Comparison of ENCODE assay signal across 1 cellular context in genomic region chr2:206085742-206086445, GRCh38.
TF ChIP-seq lines count a peak whose summit lies in the region.

A gene with protein sequence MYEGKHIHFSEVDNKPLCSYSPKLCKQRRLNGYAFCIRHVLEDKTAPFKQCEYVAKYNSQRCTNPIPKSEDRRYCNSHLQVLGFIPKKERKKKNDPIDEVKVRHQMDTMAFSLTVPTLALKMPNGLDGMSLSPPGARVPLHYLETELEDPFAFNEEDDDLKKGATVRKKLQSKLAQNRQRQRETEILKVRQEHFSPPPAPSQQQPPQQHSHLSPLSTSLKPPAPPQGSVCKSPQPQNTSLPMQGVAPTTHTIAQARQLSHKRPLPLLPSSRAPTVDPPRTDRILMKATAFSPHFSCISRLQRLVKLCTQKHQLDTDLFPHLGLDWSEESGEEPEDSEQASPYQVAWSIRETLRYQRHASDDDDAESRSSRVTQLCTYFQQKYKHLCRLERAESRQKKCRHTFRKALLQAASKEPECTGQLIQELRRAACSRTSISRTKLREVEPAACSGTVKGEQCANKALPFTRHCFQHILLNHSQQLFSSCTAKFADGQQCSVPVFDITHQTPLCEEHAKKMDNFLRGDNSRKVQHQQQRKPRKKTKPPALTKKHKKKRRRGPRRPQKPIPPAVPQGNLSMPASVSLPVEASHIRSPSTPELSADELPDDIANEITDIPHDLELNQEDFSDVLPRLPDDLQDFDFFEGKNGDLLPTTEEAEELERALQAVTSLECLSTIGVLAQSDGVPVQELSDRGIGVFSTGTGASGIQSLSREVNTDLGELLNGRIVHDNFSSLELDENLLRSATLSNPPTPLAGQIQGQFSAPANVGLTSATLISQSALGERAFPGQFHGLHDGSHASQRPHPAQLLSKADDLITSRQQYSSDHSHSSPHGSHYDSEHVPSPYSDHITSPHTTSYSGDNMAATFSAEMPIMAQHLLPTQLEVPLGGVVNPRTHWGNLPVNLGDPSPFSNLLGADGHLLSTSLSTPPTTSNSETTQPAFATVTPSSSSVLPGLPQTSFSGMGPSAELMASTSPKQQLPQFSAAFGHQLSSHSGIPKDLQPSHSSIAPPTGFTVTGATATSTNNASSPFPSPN (minus strand): TSS chr2:206086174. CDS start chr2:206063016, 23,158 bp downstream.

TF ChIP-seq in HepG2, 621 proteins besides CTCF, POLR2A, EP300 and RAD21 (continued from another document and continues in another):
- TF ChIP-seq FUBP1 (CRISPR knock-in tag; IDR thresholded peaks at IDR 0.05; ENCODE audit: borderline replicate concordance) (no peak), ZBTB8A (CRISPR knock-in tag; IDR thresholded peaks at IDR 0.05; ENCODE audit: borderline replicate concordance, low read depth) (no peak), ZNF816 (CRISPR knock-in tag; IDR thresholded peaks at IDR 0.05; ENCODE audit: borderline replicate concordance) (0 out of 2 replicates have a peak, but pooled peaks have one; percentile 55), DMAP1 (CRISPR knock-in tag; IDR thresholded peaks at IDR 0.05) (peak; percentile 61; the same call in 1 of the 2 replicates), SMC3 (IDR thresholded peaks at IDR 0.05; ENCODE audit: low read length) (no peak), ZNF792 (CRISPR knock-in tag; IDR thresholded peaks at IDR 0.05) (no peak; the same call in 1 of the 2 replicates), ZNF761 (CRISPR knock-in tag; conservative IDR thresholded peaks at IDR 0.05) (no peak; the same call in 1 of the 2 replicates), ZBTB38 (CRISPR knock-in tag; IDR thresholded peaks at IDR 0.05) (no peak; the same call in 1 of the 2 replicates), ERF (CRISPR knock-in tag; IDR thresholded peaks at IDR 0.05) (peak; percentile 25; the same call in 1 of the 2 replicates), MEIS1 (CRISPR knock-in tag; IDR thresholded peaks at IDR 0.05; ENCODE audit: borderline replicate concordance) (0 out of 2 replicates have a peak, but pooled peaks have one; percentile 62), THAP11 (CRISPR knock-in tag; IDR thresholded peaks at IDR 0.05) (no peak; the same call in 1 of the 2 replicates), ELF4 (CRISPR knock-in tag; IDR thresholded peaks at IDR 0.05; ENCODE audit: borderline replicate concordance) (peak; percentile 65; the same call in 1 of the 2 replicates), EZH2 (conservative IDR thresholded peaks at IDR 0.05; ENCODE audit: low read depth, low read length) (no peak), ZNF569 (CRISPR knock-in tag; IDR thresholded peaks at IDR 0.05; ENCODE audit: borderline replicate concordance) (no peak), ZNF383 (CRISPR knock-in tag; IDR thresholded peaks at IDR 0.05; ENCODE audit: borderline replicate concordance) (0 out of 2 replicates have a peak, but pooled peaks have one; percentile 43), NFKBIZ (CRISPR knock-in tag; IDR thresholded peaks at IDR 0.05) (no peak), ZNF781 (CRISPR knock-in tag; IDR thresholded peaks at IDR 0.05; ENCODE audit: borderline replicate concordance, not compliant biosample characterization) (peak; percentile 38), ZNF572 (CRISPR knock-in tag; IDR thresholded peaks at IDR 0.05) (no peak), ZNF230 (CRISPR knock-in tag; IDR thresholded peaks at IDR 0.05) (peak; percentile 82; the same call in 1 of the 2 replicates), GLMP (CRISPR knock-in tag; IDR thresholded peaks at IDR 0.05; ENCODE audit: borderline replicate concordance) (no peak), FOXK2 (IDR thresholded peaks at IDR 0.05) (no peak), POLR2AphosphoS2 (IDR thresholded peaks at IDR 0.05; ENCODE audit: low read depth, low read length) (no peak), BRF2 (CRISPR knock-in tag; IDR thresholded peaks at IDR 0.05) (0 out of 2 replicates have a peak, but pooled peaks have one; percentile 19), ZNF253 (CRISPR knock-in tag; IDR thresholded peaks at IDR 0.05; ENCODE audit: borderline replicate concordance) (no peak), KMT2A (CRISPR knock-in tag; IDR thresholded peaks at IDR 0.05) (peak; percentile 52; the same call in 1 of the 2 replicates), HBP1 (CRISPR knock-in tag; IDR thresholded peaks at IDR 0.05; ENCODE audit: low read depth) (peak; percentile 73; the same call in 1 of the 2 replicates), ZNF10 (CRISPR knock-in tag; IDR thresholded peaks at IDR 0.05; ENCODE audit: borderline replicate concordance, low read depth) (no peak), TP53 (CRISPR knock-in tag; conservative IDR thresholded peaks at IDR 0.05) (no peak), PRPF4 (IDR thresholded peaks at IDR 0.05; ENCODE audit: low read depth, low read length, poor library complexity, severe bottlenecking) (no peak), PCBP2 (optimal IDR thresholded peaks at IDR 0.05; ENCODE audit: low read depth, low read length, poor library complexity, severe bottlenecking) (peak; percentile 57), CAMTA2 (CRISPR knock-in tag; IDR thresholded peaks at IDR 0.05; ENCODE audit: borderline replicate concordance) (no peak), SYNCRIP (IDR thresholded peaks at IDR 0.05; ENCODE audit: insufficient read depth, low read depth, low read length) (no peak), GABPA (IDR thresholded peaks at IDR 0.05; ENCODE audit: low read depth, low read length) (no peak), GABPA (CRISPR knock-in tag; IDR thresholded peaks at IDR 0.05; ENCODE audit: low read depth) (peak; percentile 15; the same call in 1 of the 2 replicates), EEA1 (CRISPR knock-in tag; IDR thresholded peaks at IDR 0.05; ENCODE audit: borderline replicate concordance) (no peak), ZNF644 (CRISPR knock-in tag; IDR thresholded peaks at IDR 0.05; ENCODE audit: low read depth) (no peak), KLF16 (CRISPR knock-in tag; IDR thresholded peaks at IDR 0.05) (no peak), ZNF329 (CRISPR knock-in tag; IDR thresholded peaks at IDR 0.05; ENCODE audit: low read depth) (peak; percentile 78), ZNF841 (CRISPR knock-in tag; IDR thresholded peaks at IDR 0.05; ENCODE audit: borderline replicate concordance) (no peak; the same call in 1 of the 2 replicates), ZNF225 (CRISPR knock-in tag; IDR thresholded peaks at IDR 0.05) (no peak), BRD4 (CRISPR knock-in tag; IDR thresholded peaks at IDR 0.05) (0 out of 2 replicates have a peak, but pooled peaks have one; percentile 21), ZNF766 (CRISPR knock-in tag; IDR thresholded peaks at IDR 0.05; ENCODE audit: borderline replicate concordance) (0 out of 2 replicates have a peak, but pooled peaks have one; percentile 50), ZSCAN31 (CRISPR knock-in tag; IDR thresholded peaks at IDR 0.05; ENCODE audit: low read depth) (0 out of 2 replicates have a peak, but pooled peaks have one; percentile 83), ZNF713 (CRISPR knock-in tag; IDR thresholded peaks at IDR 0.05) (no peak), JUND (CRISPR knock-in tag; IDR thresholded peaks at IDR 0.05) (no peak), NFRKB (IDR thresholded peaks at IDR 0.05) (peak; percentile 96), MED13 (CRISPR knock-in tag; IDR thresholded peaks at IDR 0.05) (peak; percentile 60; the same call in 1 of the 2 replicates), DNMT1 (CRISPR knock-in tag; IDR thresholded peaks at IDR 0.05) (no peak), BHLHE40 (IDR thresholded peaks at IDR 0.05; ENCODE audit: low read length) (no peak), ZNF776 (CRISPR knock-in tag; IDR thresholded peaks at IDR 0.05) (no peak), ZBTB14 (CRISPR knock-in tag; IDR thresholded peaks at IDR 0.05) (no peak), ISX (CRISPR knock-in tag; conservative IDR thresholded peaks at IDR 0.05) (0 out of 2 replicates have a peak, but pooled peaks have one; percentile 56), KDM1A (CRISPR knock-in tag; IDR thresholded peaks at IDR 0.05) (no peak), ZNF30 (CRISPR knock-in tag; IDR thresholded peaks at IDR 0.05) (no peak), ZNF775 (CRISPR knock-in tag; IDR thresholded peaks at IDR 0.05; ENCODE audit: borderline replicate concordance) (no peak), BCL6 (CRISPR knock-in tag; IDR thresholded peaks at IDR 0.05) (0 out of 2 replicates have a peak, but pooled peaks have one; percentile 10)
- TF ChIP-seq, protein P1, sequence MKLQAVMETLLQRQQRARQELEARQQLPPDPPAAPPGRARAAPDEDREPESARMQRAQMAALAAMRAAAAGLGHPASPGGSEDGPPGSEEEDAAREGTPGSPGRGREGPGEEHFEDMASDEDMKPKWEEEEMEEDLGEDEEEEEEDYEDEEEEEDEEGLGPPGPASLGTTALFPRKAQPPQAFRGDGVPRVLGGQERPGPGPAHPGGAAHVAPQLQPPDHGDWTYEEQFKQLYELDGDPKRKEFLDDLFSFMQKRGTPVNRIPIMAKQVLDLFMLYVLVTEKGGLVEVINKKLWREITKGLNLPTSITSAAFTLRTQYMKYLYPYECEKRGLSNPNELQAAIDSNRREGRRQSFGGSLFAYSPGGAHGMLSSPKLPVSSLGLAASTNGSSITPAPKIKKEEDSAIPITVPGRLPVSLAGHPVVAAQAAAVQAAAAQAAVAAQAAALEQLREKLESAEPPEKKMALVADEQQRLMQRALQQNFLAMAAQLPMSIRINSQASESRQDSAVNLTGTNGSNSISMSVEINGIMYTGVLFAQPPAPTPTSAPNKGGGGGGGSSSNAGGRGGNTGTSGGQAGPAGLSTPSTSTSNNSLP (IDR thresholded peaks at IDR 0.05; ENCODE audit: low read depth, low read length) = no peak
- TF ChIP-seq, protein P2, sequence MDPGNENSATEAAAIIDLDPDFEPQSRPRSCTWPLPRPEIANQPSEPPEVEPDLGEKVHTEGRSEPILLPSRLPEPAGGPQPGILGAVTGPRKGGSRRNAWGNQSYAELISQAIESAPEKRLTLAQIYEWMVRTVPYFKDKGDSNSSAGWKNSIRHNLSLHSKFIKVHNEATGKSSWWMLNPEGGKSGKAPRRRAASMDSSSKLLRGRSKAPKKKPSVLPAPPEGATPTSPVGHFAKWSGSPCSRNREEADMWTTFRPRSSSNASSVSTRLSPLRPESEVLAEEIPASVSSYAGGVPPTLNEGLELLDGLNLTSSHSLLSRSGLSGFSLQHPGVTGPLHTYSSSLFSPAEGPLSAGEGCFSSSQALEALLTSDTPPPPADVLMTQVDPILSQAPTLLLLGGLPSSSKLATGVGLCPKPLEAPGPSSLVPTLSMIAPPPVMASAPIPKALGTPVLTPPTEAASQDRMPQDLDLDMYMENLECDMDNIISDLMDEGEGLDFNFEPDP (CRISPR knock-in tag; conservative IDR thresholded peaks at IDR 0.05) = no peak
- TF ChIP-seq, protein P3, sequence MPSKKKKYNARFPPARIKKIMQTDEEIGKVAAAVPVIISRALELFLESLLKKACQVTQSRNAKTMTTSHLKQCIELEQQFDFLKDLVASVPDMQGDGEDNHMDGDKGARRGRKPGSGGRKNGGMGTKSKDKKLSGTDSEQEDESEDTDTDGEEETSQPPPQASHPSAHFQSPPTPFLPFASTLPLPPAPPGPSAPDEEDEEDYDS (CRISPR knock-in tag; IDR thresholded peaks at IDR 0.05) = peak; percentile 51
